Comparison of ENCODE assay signal across 13 cellular contexts in the genomic region with DNA sequence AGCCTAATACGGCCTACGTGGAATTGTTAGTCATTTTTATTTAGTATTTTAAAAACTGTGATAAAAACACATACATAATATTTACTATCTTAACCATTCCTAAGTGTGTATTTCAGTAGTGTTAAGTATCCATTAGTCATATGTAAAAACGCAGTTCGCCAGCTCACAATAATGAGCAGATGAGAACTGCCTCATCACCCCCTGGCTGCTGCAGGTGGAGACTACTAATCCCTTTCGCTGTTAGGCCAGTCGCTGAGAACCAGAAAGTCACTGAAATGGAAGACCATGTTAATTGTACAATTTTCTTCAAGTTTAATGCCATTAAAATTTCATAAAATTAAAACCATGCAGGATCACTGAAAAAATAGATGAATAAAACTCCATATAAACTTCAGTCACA. TPM values are rescaled to one million over a fixed set of nuclear protein-coding genes. Genes with fewer than 3 reads are reported as not detected.
A peak's percentile ranks its signal among the peaks of the same experiment; 100 is the strongest.
DNase-seq lines count a peak whose midpoint lies in the region; ATAC-seq, FAIRE-seq and TF ChIP-seq lines count a peak whose summit lies in the region.
"Had no signal": no experiment of that assay in that cellular context is flagged by ENCODE, and none has a peak within 500 bp of the region (broad histone marks: within the 10 kb centered on the region; RNA-seq: fewer than 3 reads in every experiment).

No MANE protein-coding gene starts in this region.

- H3K9me3 ChIP-seq in SK-N-SH (no peaks in the 10 kb centered on the region), neural progenitor cell (ENCODE audit: low read depth) (no peaks in the 10 kb centered on the region), gastrocnemius medialis (no peaks in the 10 kb centered on the region)

- H3K4me3 Mint-ChIP-seq in neural progenitor cell: peak overlapping the region; percentile 97

- no peak for FAIRE-seq in bronchial epithelial cell (lab: Jason Lieb, UNC)

- POLR2A ChIA-PET in SK-N-SH (lab: Yijun Ruan, JAX): no interaction called here

- H3F3A ChIP-seq in SK-N-SH (replicated peaks; ENCODE audit: insufficient read depth) (peaks cover 3% of the 10 kb centered on the region), neural progenitor cell (ENCODE audit: low read depth) (peaks cover 30% of the 10 kb centered on the region)

- no peak for TF ChIP-seq RAD21 in SK-N-SH (IDR thresholded peaks at IDR 0.05; ENCODE audit: low read length)

- DNase-seq in SK-N-SH (no peak), NCI-H82 treated with DMSO at 0.1 percent for 48 hours (lab: John Stamatoyannopoulos, UW; ENCODE audit: unreplicated experiment) (peak; percentile 94), bronchial epithelial cell (ENCODE audit: low read depth) (peak; percentile 37), neural progenitor cell (ENCODE audit: low spot score) (peak; percentile 59), mucosa of gallbladder (ENCODE audit: low spot score) (no peak), gastrocnemius medialis (no peak)
- DNase-seq: activated CD4-positive, CD25-positive, alpha-beta regulatory T cell treated with anti-CD3 and anti-CD28 coated beads, Interleukin-2, amount 50 U/mL, for 72 hours; left ventricle myocardium superior; NCI-H187 treated with DMSO at 0.1 percent for 48 hours; right cardiac atrium; RPMI8226 had no signal

- intact Hi-C loops in gastrocnemius medialis (cut with DNase I; ENCODE audit: low total_unique reads): loop anchor here (5.0 kb wide), 1 partner anchor 243 kb away; a partner anchor contains a TSS

- no peak for TF ChIP-seq POLR2A in gastrocnemius medialis (IDR thresholded peaks at IDR 0.05)

- H3K27me3 ChIP-seq in SK-N-SH (ENCODE audit: insufficient read depth): no peaks in the 10 kb centered on the region
- no peaks in the 10 kb centered on the region for H3K27me3 ChIP-seq in bronchial epithelial cell (ENCODE audit: control insufficient read depth, insufficient read depth, low read length)
- H3K27me3 ChIP-seq in neural progenitor cell: no peaks in the 10 kb centered on the region
- no peaks in the 10 kb centered on the region for H3K27me3 ChIP-seq in gastrocnemius medialis

- H3K4me1 ChIP-seq in SK-N-SH (ENCODE audit: control insufficient read depth in 1 of 2, insufficient read depth in 2 of 2, low read depth in 1 of 2, low read length in 1 of 2) (peaks cover 10 to 17% of the 10 kb centered on the region in 2 experiments; a peak in 3 of 4 replicates), neural progenitor cell (peaks cover 30% of the 10 kb centered on the region), gastrocnemius medialis (peaks cover 25 to 35% of the 10 kb centered on the region in 2 donors)

- CTCF ChIA-PET in SK-N-SH (lab: Yijun Ruan, JAX): no interaction called here

- 95% methylated on average over 6 of the region's 6 CpGs for WGBS in SK-N-SH (ENCODE audit: low lambda C conversion rate)

- no peak for TF ChIP-seq EP300 in SK-N-SH (IDR thresholded peaks at IDR 0.05; ENCODE audit: borderline replicate concordance in 1 of 2, low read depth in 1 of 2, low read length in 1 of 2)

- peaks cover 36% of the 10 kb centered on the region for H3K4me1 Mint-ChIP-seq in neural progenitor cell

- peaks cover 10% of the 10 kb centered on the region for H3K36me3 Mint-ChIP-seq in neural progenitor cell

- H4K20me1 ChIP-seq in SK-N-SH (ENCODE audit: insufficient read depth) (no peaks in the 10 kb centered on the region), neural progenitor cell (ENCODE audit: low read depth) (peaks cover 14% of the 10 kb centered on the region)

- H3K79me2 ChIP-seq in SK-N-SH (ENCODE audit: insufficient read depth): peaks cover 41% of the 10 kb centered on the region
- peaks cover 46% of the 10 kb centered on the region for H3K79me2 ChIP-seq in neural progenitor cell (ENCODE audit: low read depth)

- no peaks in the 10 kb centered on the region for H3K9me2 ChIP-seq in SK-N-SH

- 0 out of 4 replicates have a peak overlapping the region, but pooled peaks of 1 of the 2 experiments have one; percentile 79 for H3K4me3 ChIP-seq in SK-N-SH (ENCODE audit: low read depth in 2 of 2, low read length in 1 of 2)
- H3K4me3 ChIP-seq in bronchial epithelial cell (ENCODE audit: low read depth, low read length): no peak overlapping the region
- peak overlapping the region; percentile 53 for H3K4me3 ChIP-seq in neural progenitor cell
- H3K4me3 ChIP-seq in gastrocnemius medialis: no peak overlapping the region

- H3K36me3 ChIP-seq in SK-N-SH (replicated peaks in 1 of 2; ENCODE audit: control insufficient read depth in 1 of 2, insufficient read depth in 2 of 2, low read length in 1 of 2) (peaks cover 21 to 28% of the 10 kb centered on the region in 2 experiments), bronchial epithelial cell (ENCODE audit: control insufficient read depth, insufficient read depth, low read length) (no peaks in the 10 kb centered on the region), neural progenitor cell (peaks cover 3% of the 10 kb centered on the region), gastrocnemius medialis (peaks cover 5 to 18% of the 10 kb centered on the region in 2 donors)

- TF ChIP-seq CTCF in SK-N-SH (IDR thresholded peaks at IDR 0.05) (no peak), bronchial epithelial cell (IDR thresholded peaks at IDR 0.05; ENCODE audit: insufficient read depth, low read length, severe bottlenecking) (no peak), neural progenitor cell (IDR thresholded peaks at IDR 0.05) (peak; percentile 41), gastrocnemius medialis (IDR thresholded peaks at IDR 0.05 in 4 of 5, conservative IDR thresholded peaks at IDR 0.05 in 1 of 5) (no peak)

- no peak overlapping the region for H3K27ac Mint-ChIP-seq in neural progenitor cell

- H2AFZ ChIP-seq in SK-N-SH (ENCODE audit: low read depth) (no peak overlapping the region), neural progenitor cell (replicated peaks) (no peak overlapping the region)

- ATAC-seq in SK-N-SH treated with all-trans-retinoic acid at 6 μM for 48 hours (no peak), gastrocnemius medialis (no peak), HG03175 (IDR thresholded peaks at IDR 0.05; ENCODE audit: unreplicated experiment) (no peak)
- ATAC-seq: left ventricle myocardium superior, right cardiac atrium had no signal

- H3K9me3 Mint-ChIP-seq in neural progenitor cell: no peaks in the 10 kb centered on the region

- peak overlapping the region; percentile 91 for H3K4me2 ChIP-seq in SK-N-SH
- H3K4me2 ChIP-seq in neural progenitor cell: peak overlapping the region; percentile 81

- H3K27ac ChIP-seq in SK-N-SH (ENCODE audit: low read depth in 2 of 2, low read length in 1 of 2) (no peak overlapping the region), neural progenitor cell (peak overlapping the region; percentile 2), gastrocnemius medialis (peak overlapping the region in 2 of 4 donors; percentile 90 to 93)

- no peaks in the 10 kb centered on the region for H3K27me3 Mint-ChIP-seq in neural progenitor cell (ENCODE audit: insufficient read depth, low read depth)

- H3K9ac ChIP-seq in SK-N-SH (no peak overlapping the region; the same call in 1 of the 2 replicates), neural progenitor cell (no peak overlapping the region)

- in situ Hi-C loops in gastrocnemius medialis (cut with MboI; ENCODE audit: low sequenced_read_pairs in 4 of 4): no loop called here

TF ChIP-seq in SK-N-SH, 30 proteins besides CTCF, POLR2A, EP300 and RAD21:
- TF ChIP-seq GABPA (IDR thresholded peaks at IDR 0.05; ENCODE audit: low read depth) (no peak), ELF1 (IDR thresholded peaks at IDR 0.05) (no peak), SMC3 (IDR thresholded peaks at IDR 0.05; ENCODE audit: low read depth, low read length) (no peak), TCF12 (IDR thresholded peaks at IDR 0.05) (no peak), EZH2phosphoT487 (IDR thresholded peaks at IDR 0.05; ENCODE audit: borderline replicate concordance, low read depth) (no peak), RXRA (IDR thresholded peaks at IDR 0.05; ENCODE audit: borderline replicate concordance, low read depth) (no peak)

TF ChIP-seq in SK-N-SH treated with all-trans-retinoic acid at 6 μM for 48 hours, 23 proteins besides CTCF, POLR2A, EP300 and RAD21:
- TF ChIP-seq ESRRG (CRISPR knock-in tag; IDR thresholded peaks at IDR 0.05): no peak
- no peak for TF ChIP-seq ZFP3 (CRISPR knock-in tag; IDR thresholded peaks at IDR 0.05)
- no peak for TF ChIP-seq ZNF565 (CRISPR knock-in tag; conservative IDR thresholded peaks at IDR 0.05; ENCODE audit: low read depth)

RNA-seq across cellular contexts. Expression of a gene that starts 1.6 kb away (rescaled TPM):
- polyA plus RNA-seq in SK-N-SH (2012; rRNA removed): 80.9 and 94.3 TPM in 2 replicates
- polyA plus RNA-seq in SK-N-SH (2012; cell fraction: cytosol; rRNA removed): 117 and 131 TPM in 2 replicates
- polyA plus RNA-seq in SK-N-SH (2012; cell fraction: nucleus; rRNA removed): 35.6 and 65.1 TPM in 2 replicates
- total RNA-seq in bronchial epithelial cell (36.7 and 42.4 TPM in 2 replicates), neural progenitor cell (ENCODE audit: low replicate concordance) (135 and 191 TPM in 2 replicates), mucosa of gallbladder (86.8 TPM), gastrocnemius medialis (100 to 1,000 TPM in 1 of 4 donors, 10 to 100 TPM in 3; 70.7 to 100 (median 94.3) TPM)

Comparison
In these comparisons a context has a peak if more than half of its experiments do, and no peak if none do; other contexts are left out.
1. DNase-seq: peak in NCI-H82 treated with DMSO at 0.1 percent for 48 hours (single experiment), bronchial epithelial cell (single experiment) and neural progenitor cell (single experiment); none in SK-N-SH (single experiment), mucosa of gallbladder (single experiment) and gastrocnemius medialis (0 of 2).